Comparison of ENCODE assay signal across 8 cellular contexts in the genomic region with DNA sequence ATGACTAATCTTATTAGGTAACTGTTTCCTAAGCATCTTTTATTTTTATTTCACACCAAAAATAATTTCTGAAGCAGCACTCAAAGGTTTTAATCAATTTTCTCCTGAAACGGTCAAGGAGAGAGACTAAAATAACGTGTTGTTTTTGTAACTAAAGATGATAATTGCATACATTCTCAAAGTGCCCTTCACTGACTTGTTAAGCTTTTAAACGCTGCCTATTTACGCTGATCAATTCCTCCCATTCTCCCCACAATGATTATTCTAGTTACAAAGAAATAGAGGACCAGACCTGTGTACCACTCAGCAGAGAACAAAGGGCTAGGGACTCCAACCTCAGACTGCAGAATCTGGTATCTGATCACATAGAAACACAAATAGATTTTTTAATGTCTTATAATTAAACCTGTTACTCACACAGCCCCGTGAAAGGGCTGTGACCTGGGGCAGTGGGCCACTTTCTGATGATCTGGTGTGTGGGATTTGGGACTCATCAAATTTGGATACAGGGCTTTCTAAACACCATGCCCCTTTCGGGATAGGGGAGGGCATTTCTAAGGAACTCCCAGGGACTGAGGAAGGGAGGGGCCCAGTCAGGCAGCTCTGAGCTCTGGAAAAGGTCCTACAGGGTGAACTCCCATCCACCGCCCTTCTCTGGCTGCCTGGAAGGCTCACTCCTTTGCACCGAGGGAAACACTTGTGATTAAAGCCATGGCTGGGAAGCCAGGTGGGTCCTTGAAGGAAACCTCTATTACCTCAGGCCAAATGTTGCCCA.
DNase-seq lines count a peak whose midpoint lies in the region; FAIRE-seq and TF ChIP-seq lines count a peak whose summit lies in the region.

No MANE protein-coding gene starts in this region.

- H4K20me1 ChIP-seq in endothelial cell of umbilical vein (replicated peaks; ENCODE audit: control insufficient read depth, extremely low read depth, insufficient read depth, low read length) = no peaks in the 10 kb centered on the region

- H3K9ac ChIP-seq in endothelial cell of umbilical vein (replicated peaks; ENCODE audit: extremely low read depth, insufficient read depth, low read length) = peak overlapping the region; percentile 30

- H3K36me3 Mint-ChIP-seq in neural crest cell (ENCODE audit: low read depth) = peaks cover 2% of the 10 kb centered on the region

- TF ChIP-seq CTCF in endothelial cell of umbilical vein (IDR thresholded peaks at IDR 0.05; ENCODE audit: extremely low read depth in 1 of 2, insufficient read depth in 1 of 2, low read depth in 1 of 2, low read length in 2 of 2) (no peak), neural crest cell (conservative IDR thresholded peaks at IDR 0.05) (no peak), GM13977 (IDR thresholded peaks at IDR 0.05; ENCODE audit: extremely low read depth, insufficient read depth, missing control alignments) (no peak)

- dilution Hi-C loops in endothelial cell of umbilical vein (cut with MboI; ENCODE audit: extremely low pct_ligation_motif_present, low sequenced_read_pairs) = no loop called here

- DNase-seq in NCI-H748 treated with DMSO at 0.1 percent for 48 hours (lab: John Stamatoyannopoulos, UW) = peak; percentile 16
- DNase-seq in endothelial cell of umbilical vein (ENCODE audit: low read depth, low spot score) = no peak
- DNase-seq in neural crest cell (ENCODE audit: low read depth, low spot score) = no peak
- DNase-seq in GM13977 (ENCODE audit: low spot score) = no peak
- DNase-seq in COLO668 (lab: John Stamatoyannopoulos, UW; ENCODE audit: unreplicated experiment) = no peak
- no peak for DNase-seq in SK-N-DZ (ENCODE audit: low spot score)
- DNase-seq in NCI-H345 treated with DMSO at 0.1 percent for 48 hours (lab: John Stamatoyannopoulos, UW; ENCODE audit: unreplicated experiment) = no peak

- H3K9me3 Mint-ChIP-seq in neural crest cell = no peaks in the 10 kb centered on the region

- no peaks in the 10 kb centered on the region for H3K27me3 Mint-ChIP-seq in neural crest cell (ENCODE audit: low read depth)

- H3K4me1 Mint-ChIP-seq in neural crest cell = peaks cover 84% of the 10 kb centered on the region

- no peaks in the 10 kb centered on the region for H3K9me1 ChIP-seq in endothelial cell of umbilical vein (replicated peaks; ENCODE audit: control insufficient read depth, extremely low read depth, insufficient read depth, low read length)

- no TSS peak for BruUV-seq in endothelial cell of umbilical vein (replicated peaks; lab: Mats Ljungman, UMichigan)

- H3K27ac ChIP-seq in endothelial cell of umbilical vein (ENCODE audit: insufficient read depth, low read depth, low read length) = peak overlapping the region; percentile 72

- H3K4me3 Mint-ChIP-seq in neural crest cell = no peak overlapping the region

- peaks cover 98% of the 10 kb centered on the region for H3K79me2 ChIP-seq in endothelial cell of umbilical vein (ENCODE audit: control insufficient read depth, insufficient read depth, low read length)

- no peak overlapping the region for H3K4me2 ChIP-seq in endothelial cell of umbilical vein (ENCODE audit: insufficient read depth, low read length)

- POLR2A ChIA-PET in endothelial cell of umbilical vein (lab: Charles Lee) = no interaction called here

- FAIRE-seq in G401.6 (lab: Jason Lieb, UNC) (peak; percentile 45), endothelial cell of umbilical vein (lab: Jason Lieb, UNC) (peak; percentile 8)

- CTCF ChIA-PET in endothelial cell of umbilical vein (lab: Charles Lee) = interaction anchor here (1.0 to 4.4 kb wide), 7 partner anchors 8 to 229 kb away, joined by 4 to 20 read pairs (median 9); no protein-coding TSS in a partner anchor

- no peak overlapping the region for H2AFZ ChIP-seq in endothelial cell of umbilical vein (ENCODE audit: low read depth, low read length)

- H3K27ac Mint-ChIP-seq in neural crest cell (ENCODE audit: unreplicated experiment) = peak overlapping the region; percentile 7

- peaks cover 34% of the 10 kb centered on the region for H3K4me1 ChIP-seq in endothelial cell of umbilical vein (ENCODE audit: control insufficient read depth, extremely low read depth, insufficient read depth, low read length)

- in situ Hi-C loops in GM13977 (cut with MboI; ENCODE audit: low pct_unique_long_range_greater_than_20kb, low sequenced_read_pairs, unreplicated experiment) = no loop called here

- no peak overlapping the region for H3K4me3 ChIP-seq in endothelial cell of umbilical vein (replicated peaks in 1 of 3; ENCODE audit: insufficient read depth in 1 of 3, low read depth in 1 of 3, low read length in 3 of 3)

- no peak for TF ChIP-seq POLR2A in endothelial cell of umbilical vein (IDR thresholded peaks at IDR 0.05; ENCODE audit: low read depth, low read length)

- H3K36me3 ChIP-seq in endothelial cell of umbilical vein (ENCODE audit: control insufficient read depth in 2 of 2, extremely low read depth in 1 of 2, insufficient read depth in 2 of 2, low read length in 2 of 2) = no peaks in the 10 kb centered on the region

- intact Hi-C loops in endothelial cell of umbilical vein (cut with micrococcal nuclease) = no loop called here

- no peaks in the 10 kb centered on the region for H3K9me3 ChIP-seq in endothelial cell of umbilical vein (replicated peaks; ENCODE audit: control insufficient read depth, insufficient read depth, low read length)

- no peaks in the 10 kb centered on the region for H3K27me3 ChIP-seq in endothelial cell of umbilical vein (ENCODE audit: control insufficient read depth in 2 of 2, insufficient read depth in 2 of 2, low read length in 2 of 2)

TF ChIP-seq in endothelial cell of umbilical vein, 7 proteins besides CTCF, POLR2A, EP300 and RAD21:
- no peak for TF ChIP-seq POLR2AphosphoS5 (IDR thresholded peaks at IDR 0.05; ENCODE audit: insufficient read depth, low read depth, low read length)
- no peak for TF ChIP-seq GATA2 (IDR thresholded peaks at IDR 0.05; ENCODE audit: insufficient read depth, insufficient read length, low read depth, low read length)
- TF ChIP-seq JUN (IDR thresholded peaks at IDR 0.05; ENCODE audit: borderline replicate concordance, insufficient read depth, insufficient read length, low read depth) = no peak
- TF ChIP-seq EZH2 (IDR thresholded peaks at IDR 0.05; ENCODE audit: borderline replicate concordance, low read depth, low read length, severe bottlenecking) = no peak
- TF ChIP-seq, protein P1, sequence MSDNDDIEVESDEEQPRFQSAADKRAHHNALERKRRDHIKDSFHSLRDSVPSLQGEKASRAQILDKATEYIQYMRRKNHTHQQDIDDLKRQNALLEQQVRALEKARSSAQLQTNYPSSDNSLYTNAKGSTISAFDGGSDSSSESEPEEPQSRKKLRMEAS (IDR thresholded peaks at IDR 0.05; ENCODE audit: insufficient read depth, insufficient read length) = no peak
- no peak for TF ChIP-seq FOS (IDR thresholded peaks at IDR 0.05; ENCODE audit: borderline replicate concordance, insufficient read depth, low read length)
- no peak for TF ChIP-seq MYC (IDR thresholded peaks at IDR 0.05; ENCODE audit: low read depth, low read length)
